In genomic region chr11:88320149-88320559, GRCh38 we compare ENCODE assay signal across 1 cellular context.
TF ChIP-seq lines count a peak whose summit lies in the region.

No MANE protein-coding gene starts in this region.

TF ChIP-seq in HEK293, 187 proteins besides CTCF, POLR2A, EP300 and RAD21 (continued from another document):
- TF ChIP-seq ZBTB26 (tag by site-specific recombination; optimal IDR thresholded peaks at IDR 0.05): no peak
- TF ChIP-seq ZNF621 (tag by site-specific recombination; IDR thresholded peaks at IDR 0.05): no peak
- TF ChIP-seq GLIS2 (tag by site-specific recombination; IDR thresholded peaks at IDR 0.05): no peak
- no peak for TF ChIP-seq REST (tag by site-specific recombination; IDR thresholded peaks at IDR 0.05)
- TF ChIP-seq ZBTB8A (tag by site-specific recombination; IDR thresholded peaks at IDR 0.05): peak; percentile 57
TF ChIP-seq in HEK293: peak in this region for 51.
